In genomic region chr17:15501282-15501681, GRCh38 we compare ENCODE assay signal across 15 cellular contexts.
"Had no signal": no experiment of that assay in that cellular context is flagged by ENCODE, and none has a peak within 500 bp of the region (broad histone marks: within the 10 kb centered on the region; RNA-seq: fewer than 3 reads in every experiment).

No MANE protein-coding gene starts in this region.

- H3K27me3 ChIP-seq: dorsolateral prefrontal cortex had no signal

- H3K27me3 Mint-ChIP-seq: activated CD4-positive, alpha-beta memory T cell treated with anti-CD3 and anti-CD28 coated beads for 36 hours; activated naive CD8-positive, alpha-beta T cell; T-cell had no signal

- H3K9me3 ChIP-seq: mucosa of descending colon had no signal

- H3K4me3 ChIP-seq: mucosa of descending colon had no signal

- H3K9me3 Mint-ChIP-seq: activated CD4-positive, alpha-beta memory T cell treated with anti-CD3 and anti-CD28 coated beads for 36 hours; activated T-cell treated with anti-CD3 and anti-CD28 coated beads, Interleukin-2, amount 50 U/mL, for 4 hours; immature natural killer cell; natural killer cell; T-cell had no signal

- H3K36me3 Mint-ChIP-seq: natural killer cell had no signal

- DNase-seq: activated CD4-positive, alpha-beta memory T cell treated with anti-CD3 and anti-CD28 coated beads for 36 hours; activated CD4-positive, alpha-beta T cell treated with anti-CD3 and anti-CD28 coated beads for 1 hour; activated effector memory CD4-positive, alpha-beta T cell treated with anti-CD3 and anti-CD28 coated beads, Interleukin-2, amount 50 U/mL, for 16 hours; activated T-cell treated with anti-CD3 and anti-CD28 coated beads, Interleukin-2, amount 50 U/mL, for 4 hours; cerebellar nuclear complex; dorsolateral prefrontal cortex; immature natural killer cell; left colon; mucosa of descending colon; natural killer cell; stimulated activated CD4-positive, alpha-beta T cell treated with anti-CD3 and anti-CD28 coated beads, Interleukin-12 subunit alpha, Interleukin-12 subunit beta, amount 100 ng/mL, for 4 hours; stimulated activated naive CD4-positive, alpha-beta T cell treated with Interleukin-2 at 50 U/mL for 16 hours; T-cell; T1000 had no signal

- H3K27ac Mint-ChIP-seq: activated CD4-positive, alpha-beta memory T cell treated with anti-CD3 and anti-CD28 coated beads for 36 hours; activated naive CD8-positive, alpha-beta T cell; natural killer cell; T-cell had no signal

- H3K4me3 Mint-ChIP-seq: activated CD4-positive, alpha-beta memory T cell treated with anti-CD3 and anti-CD28 coated beads for 36 hours; activated naive CD8-positive, alpha-beta T cell; activated T-cell treated with anti-CD3 and anti-CD28 coated beads, Interleukin-2, amount 50 U/mL, for 4 hours; immature natural killer cell; natural killer cell; T-cell had no signal

- ATAC-seq: activated T-cell treated with anti-CD3 and anti-CD28 coated beads, Interleukin-2, amount 50 U/mL, for 4 hours; left colon; mucosa of descending colon; natural killer cell; T-cell had no signal
